Comparison of ENCODE assay signal across 13 cellular contexts in genomic region chr5:170597876-170598275, GRCh38.
DNase-seq lines count a peak whose midpoint lies in the region; ATAC-seq, FAIRE-seq and TF ChIP-seq lines count a peak whose summit lies in the region.
"Had no signal": no experiment of that assay in that cellular context is flagged by ENCODE, and none has a peak within 500 bp of the region (broad histone marks: within the 10 kb centered on the region; RNA-seq: fewer than 3 reads in every experiment).

No MANE protein-coding gene starts in this region.

- H3K9me3 Mint-ChIP-seq in neural crest cell = no peaks in the 10 kb centered on the region

- H3K36me3 Mint-ChIP-seq in neural crest cell (ENCODE audit: low read depth) = no peaks in the 10 kb centered on the region

- no peaks in the 10 kb centered on the region for H3K9me3 ChIP-seq in WERI-Rb-1 (ENCODE audit: severe bottlenecking)
- H3K9me3 ChIP-seq: Caco-2 had no signal

- no peak for TF ChIP-seq POLR2A in GM18505 (IDR thresholded peaks at IDR 0.05; ENCODE audit: borderline replicate concordance, extremely low read depth, insufficient read depth, insufficient read length)
- no peak for TF ChIP-seq POLR2A in GM12892 (IDR thresholded peaks at IDR 0.05; ENCODE audit: low read depth, low read length)

- peak; percentile 57 for DNase-seq in Daoy (ENCODE audit: low read depth)
- peak; percentile 33 for DNase-seq in RCC 7860 (ENCODE audit: low spot score)
- DNase-seq in fibroblast of mammary gland (ENCODE audit: low read depth) = peak; percentile 34
- DNase-seq in neural crest cell (ENCODE audit: low read depth, low spot score) = no peak
- DNase-seq in NCI-H526 (lab: John Stamatoyannopoulos, UW) = no peak
- DNase-seq in WERI-Rb-1 = no peak
- DNase-seq in GM12892 (ENCODE audit: insufficient read length) = no peak
- DNase-seq: activated gamma-delta T cell treated with Interleukin-2 at 50 U/mL for 16 hours, Caco-2 had no signal

- H3K4me1 Mint-ChIP-seq in neural crest cell = peaks cover 28% of the 10 kb centered on the region

- no peak for ATAC-seq in GM18505 (IDR thresholded peaks at IDR 0.05; ENCODE audit: unreplicated experiment)

- H3K27me3 Mint-ChIP-seq in neural crest cell (ENCODE audit: low read depth) = peaks cover 67% of the 10 kb centered on the region

- FAIRE-seq in RCC 7860 (lab: Jason Lieb, UNC) (no peak), GM12892 (lab: Jason Lieb, UNC) (no peak)
- FAIRE-seq: endometrium, GM18507, islet of Langerhans had no signal

- no peak overlapping the region for H3K4me3 Mint-ChIP-seq in neural crest cell

- H3K27ac ChIP-seq in WERI-Rb-1 = no peak overlapping the region

- H3K4me3 ChIP-seq in fibroblast of mammary gland (ENCODE audit: control insufficient read depth, low read depth, low read length) (no peak overlapping the region), WERI-Rb-1 (ENCODE audit: low read depth, low read length) (no peak overlapping the region)

- H3K27me3 ChIP-seq in WERI-Rb-1 (ENCODE audit: insufficient read depth, low read depth, severe bottlenecking) = peaks cover 83% of the 10 kb centered on the region

- no peaks in the 10 kb centered on the region for H3K36me3 ChIP-seq in WERI-Rb-1

- TF ChIP-seq CTCF in fibroblast of mammary gland (conservative IDR thresholded peaks at IDR 0.05; ENCODE audit: control insufficient read depth, insufficient read depth, low read depth, low read length) = no peak
- no peak for TF ChIP-seq CTCF in neural crest cell (conservative IDR thresholded peaks at IDR 0.05)
- no peak for TF ChIP-seq CTCF in WERI-Rb-1 (IDR thresholded peaks at IDR 0.05; ENCODE audit: low read depth, low read length)

- H3K27ac Mint-ChIP-seq in neural crest cell (ENCODE audit: unreplicated experiment) = peak overlapping the region; percentile 50

Comparison
In these comparisons a context has a peak if more than half of its experiments do, and no peak if none do; other contexts are left out.
1. DNase-seq: peak in Daoy (single experiment), RCC 7860 (single experiment) and fibroblast of mammary gland (single experiment); none in neural crest cell (single experiment), NCI-H526 (0 of 2), WERI-Rb-1 (single experiment) and GM12892 (single experiment).